Comparison of ENCODE assay signal across 19 cellular contexts in genomic region chr4:140176735-140177134, GRCh38. TPM values are rescaled to one million over a fixed set of nuclear protein-coding genes. Genes with fewer than 3 reads are reported as not detected.
DNase-seq lines count a peak whose midpoint lies in the region; ATAC-seq and TF ChIP-seq lines count a peak whose summit lies in the region.
"Had no signal": no experiment of that assay in that cellular context is flagged by ENCODE, and none has a peak within 500 bp of the region (broad histone marks: within the 10 kb centered on the region; RNA-seq: fewer than 3 reads in every experiment).

No MANE protein-coding gene starts in this region.

- H2BK15ac ChIP-seq in IMR-90 (ENCODE audit: low read depth, low read length), result no peak overlapping the region

- H3K18ac ChIP-seq in IMR-90 (ENCODE audit: low read depth, low read length), result no peak overlapping the region

- H3K23ac ChIP-seq in IMR-90 (ENCODE audit: low read depth, low read length), result no peak overlapping the region

- WGBS in IMR-90 (ENCODE audit: extremely low coverage in 2 of 2, insufficient read length in 1 of 2), 2 experiments, result 37% methylated on average over 3 of the region's 3 CpGs; no CpG with 5 or more reads in 1 of the 2 experiments
- 87 to 95% methylated on average over 3 of the region's 3 CpGs for WGBS in body of pancreas, 2 donors

- no peak overlapping the region for H2AFZ ChIP-seq in IMR-90 (replicated peaks; ENCODE audit: low read length, poor library complexity)

- no peak overlapping the region for H3K4me3 ChIP-seq in IMR-90 (ENCODE audit: insufficient read depth, low read depth, low read length)
- no peak overlapping the region for H3K4me3 ChIP-seq in brain microvascular endothelial cell (ENCODE audit: low read depth, low read length)
- H3K4me3 ChIP-seq in body of pancreas, result no peak overlapping the region
- H3K4me3 ChIP-seq in Caco-2 (ENCODE audit: low read depth, low read length), result no peak overlapping the region
- H3K4me3 ChIP-seq: vagina had no signal

- no peak overlapping the region for H3K4me2 ChIP-seq in IMR-90 (ENCODE audit: low read depth, low read length)
- H3K4me2 ChIP-seq: KMS-11 had no signal

- TF ChIP-seq POLR2A in IMR-90 (IDR thresholded peaks at IDR 0.05; ENCODE audit: low read depth, low read length), result no peak
- no peak for TF ChIP-seq POLR2A in body of pancreas (IDR thresholded peaks at IDR 0.05)

- H3K4me1 Mint-ChIP-seq in immature natural killer cell (no peaks in the 10 kb centered on the region), Caco-2 (ENCODE audit: low read depth, unreplicated experiment) (no peaks in the 10 kb centered on the region)
- H3K4me1 Mint-ChIP-seq: activated naive CD4-positive, alpha-beta T cell treated with anti-CD3 and anti-CD28 coated beads, Interleukin-2, amount 50 U/mL, for 24 hours had no signal

- no peak overlapping the region for H2BK120ac ChIP-seq in IMR-90 (ENCODE audit: low read depth, low read length)

- no peak for TF ChIP-seq RAD21 in IMR-90 (IDR thresholded peaks at IDR 0.05; ENCODE audit: low read length)

- ATAC-seq in IMR-90 (ENCODE audit: low read depth) (peak; percentile 81), body of pancreas (no peak), HG02610 (IDR thresholded peaks at IDR 0.05; ENCODE audit: unreplicated experiment) (no peak)
- ATAC-seq: Right ventricle myocardium inferior had no signal

- DNase-seq in Caki2 (ENCODE audit: low read depth), result peak; percentile 11
- peak; percentile 90 for DNase-seq in IMR-90
- peak; percentile 54 for DNase-seq in brain microvascular endothelial cell
- DNase-seq in kidney tubule cell (ENCODE audit: low spot score), result peak; percentile 63
- DNase-seq in body of pancreas, result no peak
- no peak for DNase-seq in immature natural killer cell
- DNase-seq in Caco-2, result no peak
- DNase-seq: activated CD4-positive, alpha-beta memory T cell treated with anti-CD3 and anti-CD28 coated beads for 36 hours; activated T-cell treated with anti-CD3 and anti-CD28 coated beads, Interleukin-2, amount 50 U/mL, for 24 hours; effector CD8-positive, alpha-beta T cell; foreskin melanocyte; NCI-H1694 treated with DMSO at 0.1 percent for 48 hours; NCI-H446 treated with DMSO at 0.1 percent for 48 hours; T-helper 1 cell had no signal

- POLR2A ChIA-PET in IMR-90 (lab: Charles Lee; ENCODE audit: unreplicated experiment), result no interaction called here
- POLR2A ChIA-PET in Caco-2 (lab: Charles Lee), result no interaction called here

- no peak overlapping the region for H3K9ac ChIP-seq in IMR-90 (ENCODE audit: low read depth, low read length)
- H3K9ac ChIP-seq: KMS-11 had no signal

- TF ChIP-seq CTCF in IMR-90 (conservative IDR thresholded peaks at IDR 0.05; ENCODE audit: low read depth, low read length) (no peak), brain microvascular endothelial cell (IDR thresholded peaks at IDR 0.05; ENCODE audit: low read depth, low read length, missing control alignments) (no peak), body of pancreas (IDR thresholded peaks at IDR 0.05) (no peak), Caco-2 (IDR thresholded peaks at IDR 0.05; ENCODE audit: insufficient read depth in 1 of 2, low read depth in 1 of 2, low read length in 1 of 2, severe bottlenecking in 1 of 2, unreplicated experiment in 1 of 2) (no peak)

- H4K20me1 ChIP-seq in IMR-90 (ENCODE audit: insufficient read depth, low read length), result no peaks in the 10 kb centered on the region

- CTCF ChIA-PET in IMR-90 (lab: Yijun Ruan, JAX), result interaction anchor here (0.9 kb wide), 1 partner anchor 9 kb away, joined by 4 read pairs; no protein-coding TSS in a partner anchor
- CTCF ChIA-PET in Caco-2 (lab: Charles Lee), result no interaction called here

- peaks cover 0 to 3% (median 0%) of the 10 kb centered on the region in 6 donors for H3K9me3 Mint-ChIP-seq in immature natural killer cell
- no peaks in the 10 kb centered on the region for H3K9me3 Mint-ChIP-seq in Caco-2 (ENCODE audit: unreplicated experiment)
- H3K9me3 Mint-ChIP-seq: activated CD4-positive, alpha-beta memory T cell treated with anti-CD3 and anti-CD28 coated beads for 36 hours; activated naive CD4-positive, alpha-beta T cell treated with anti-CD3 and anti-CD28 coated beads, Interleukin-2, amount 50 U/mL, for 24 hours; activated T-cell treated with anti-CD3 and anti-CD28 coated beads, Interleukin-2, amount 50 U/mL, for 24 hours had no signal

- H3K27ac ChIP-seq in IMR-90 (ENCODE audit: insufficient read depth, low read length), result no peak overlapping the region
- H3K27ac ChIP-seq in brain microvascular endothelial cell, result no peak overlapping the region
- H3K27ac ChIP-seq in body of pancreas, result no peak overlapping the region
- H3K27ac ChIP-seq: KMS-11, vagina had no signal

- intact Hi-C loops in IMR-90 (cut with micrococcal nuclease) (no loop called here), body of pancreas (cut with DNase I) (no loop called here), Caco-2 (cut with micrococcal nuclease; ENCODE audit: unreplicated experiment) (no loop called here)

- H4K91ac ChIP-seq in IMR-90 (ENCODE audit: insufficient read depth, low read depth, low read length), result no peak overlapping the region

- H3K4me1 ChIP-seq in IMR-90 (ENCODE audit: control insufficient read depth, insufficient read depth, low read length) (no peaks in the 10 kb centered on the region), body of pancreas (no peaks in the 10 kb centered on the region), Caco-2 (no peaks in the 10 kb centered on the region)
- H3K4me1 ChIP-seq: vagina had no signal

- H2BK20ac ChIP-seq in IMR-90 (ENCODE audit: low read depth, low read length), result no peak overlapping the region

- H3K36me3 Mint-ChIP-seq in immature natural killer cell (no peaks in the 10 kb centered on the region), Caco-2 (ENCODE audit: insufficient read depth, unreplicated experiment) (no peaks in the 10 kb centered on the region)
- H3K36me3 Mint-ChIP-seq: activated CD4-positive, alpha-beta memory T cell treated with anti-CD3 and anti-CD28 coated beads for 36 hours; activated naive CD4-positive, alpha-beta T cell treated with anti-CD3 and anti-CD28 coated beads, Interleukin-2, amount 50 U/mL, for 24 hours had no signal

- H3K9me3 ChIP-seq in IMR-90 (ENCODE audit: control insufficient read depth, insufficient read depth, low read length) (no peaks in the 10 kb centered on the region), body of pancreas (no peaks in the 10 kb centered on the region), Caco-2 (no peaks in the 10 kb centered on the region)
- H3K9me3 ChIP-seq: vagina had no signal

- H3K36me3 ChIP-seq in IMR-90 (ENCODE audit: control insufficient read depth, insufficient read depth, low read length), result no peaks in the 10 kb centered on the region
- H3K36me3 ChIP-seq in brain microvascular endothelial cell (replicated peaks), result no peaks in the 10 kb centered on the region
- H3K36me3 ChIP-seq in body of pancreas (replicated peaks in 1 of 2; ENCODE audit: insufficient read depth in 1 of 2, low read depth in 2 of 2), result no peaks in the 10 kb centered on the region
- no peaks in the 10 kb centered on the region for H3K36me3 ChIP-seq in Caco-2 (ENCODE audit: control insufficient read depth, insufficient read depth, low read length)
- H3K36me3 ChIP-seq: vagina had no signal

- H2BK5ac ChIP-seq in IMR-90 (ENCODE audit: low read depth, low read length, poor library complexity, severe bottlenecking), result no peak overlapping the region

- H2AK9ac ChIP-seq in IMR-90 (replicated peaks; ENCODE audit: low read depth, low read length, poor library complexity), result no peak overlapping the region

- H3K9me1 ChIP-seq in IMR-90 (ENCODE audit: insufficient read depth, low read length), result no peaks in the 10 kb centered on the region

- H3K56ac ChIP-seq in IMR-90 (ENCODE audit: extremely low read depth, insufficient read depth, low read length), result no peak overlapping the region

- H3K27ac Mint-ChIP-seq in immature natural killer cell (no peak overlapping the region), Caco-2 (ENCODE audit: unreplicated experiment) (no peak overlapping the region)
- H3K27ac Mint-ChIP-seq: activated CD4-positive, alpha-beta memory T cell treated with anti-CD3 and anti-CD28 coated beads for 36 hours; activated naive CD4-positive, alpha-beta T cell treated with anti-CD3 and anti-CD28 coated beads, Interleukin-2, amount 50 U/mL, for 24 hours; activated T-cell treated with anti-CD3 and anti-CD28 coated beads, Interleukin-2, amount 50 U/mL, for 24 hours had no signal

- H2AK5ac ChIP-seq in IMR-90 (ENCODE audit: low read depth, low read length), result no peak overlapping the region

- dilution Hi-C loops in IMR-90 (cut with HindIII; ENCODE audit: low sequenced_read_pairs, unreplicated experiment), result no loop called here

- H3K27me3 ChIP-seq in IMR-90 (ENCODE audit: control insufficient read depth, insufficient read depth, low read length), result no peaks in the 10 kb centered on the region
- H3K27me3 ChIP-seq in brain microvascular endothelial cell (replicated peaks), result no peaks in the 10 kb centered on the region
- no peaks in the 10 kb centered on the region for H3K27me3 ChIP-seq in body of pancreas
- no peaks in the 10 kb centered on the region for H3K27me3 ChIP-seq in Caco-2 (replicated peaks; ENCODE audit: control insufficient read depth, insufficient read depth, low read length)
- H3K27me3 ChIP-seq: vagina had no signal

- H3K14ac ChIP-seq in IMR-90 (replicated peaks; ENCODE audit: low read depth, low read length), result no peak overlapping the region

- no peak overlapping the region for H4K5ac ChIP-seq in IMR-90 (ENCODE audit: low read depth, low read length)

- peaks cover 2 to 16% (median 2%) of the 10 kb centered on the region in 3 donors for H3K27me3 Mint-ChIP-seq in immature natural killer cell (ENCODE audit: low read depth in 3 of 3)
- no peaks in the 10 kb centered on the region for H3K27me3 Mint-ChIP-seq in Caco-2 (ENCODE audit: insufficient read depth, unreplicated experiment)

- in situ Hi-C loops in Caki2 (cut with HindIII; ENCODE audit: low pct_unique_long_range_greater_than_20kb, low sequenced_read_pairs) (no loop called here), IMR-90 (cut with MboI; ENCODE audit: low sequenced_read_pairs) (no loop called here), brain microvascular endothelial cell (cut with HindIII; ENCODE audit: low pct_ligation_motif_present, low sequenced_read_pairs) (no loop called here)

- H3K79me1 ChIP-seq in IMR-90 (ENCODE audit: low read depth in 1 of 2, low read length in 2 of 2), result no peaks in the 10 kb centered on the region

- no TSS peak for BruUV-seq in IMR-90 (replicated peaks; lab: Mats Ljungman, UMichigan)
- BruUV-seq in Caco-2 (replicated peaks; lab: Mats Ljungman, UMichigan), result no TSS peak

- H3K4ac ChIP-seq in IMR-90 (ENCODE audit: low read depth, low read length), result no peak overlapping the region

- H4K8ac ChIP-seq in IMR-90 (ENCODE audit: low read depth in 2 of 2, low read length in 2 of 2), result no peak overlapping the region

- H3K4me3 Mint-ChIP-seq in immature natural killer cell (no peak overlapping the region), Caco-2 (ENCODE audit: unreplicated experiment) (no peak overlapping the region)
- H3K4me3 Mint-ChIP-seq: activated CD4-positive, alpha-beta memory T cell treated with anti-CD3 and anti-CD28 coated beads for 36 hours; activated naive CD4-positive, alpha-beta T cell treated with anti-CD3 and anti-CD28 coated beads, Interleukin-2, amount 50 U/mL, for 24 hours; activated T-cell treated with anti-CD3 and anti-CD28 coated beads, Interleukin-2, amount 50 U/mL, for 24 hours had no signal

RNA-seq across cellular contexts. Expression of gene MAML3, which starts 22.8 kb away (rescaled TPM):
- 0.20 and 0.61 TPM in 2 replicates for total RNA-seq in Caki2 (2014; rRNA removed; shearing (Covaris generic); ENCODE audit: low replicate concordance)
- total RNA-seq in IMR-90 (2012; rRNA removed), result 0.90 and 1.1 TPM in 2 replicates
- polyA plus RNA-seq in IMR-90 (2012; rRNA removed), result 1.7 and 2.0 TPM in 2 replicates
- 0.78 and 1.8 TPM in 2 replicates for polyA plus RNA-seq in IMR-90 (2012; cell fraction: cytosol; rRNA removed)
- 1.3 and 2.3 TPM in 2 replicates for polyA plus RNA-seq in IMR-90 (2012; cell fraction: nucleus; rRNA removed; ENCODE audit: low replicate concordance)
- total RNA-seq in body of pancreas, result 10 to 100 TPM; 11.2 to 11.4 TPM
- polyA plus RNA-seq in immature natural killer cell, result 1 to 10 TPM in 1 of 3 donors, under 1 TPM in 1, not detected in 1; 0.41 to 1.2 TPM
- total RNA-seq in Caco-2 (2022), result 12.1 TPM in 2 replicates

Comparison
In these comparisons a context has a peak if more than half of its experiments do, and no peak if none do; other contexts are left out.
1. DNase-seq: peak in Caki2 (single experiment), IMR-90 (single experiment), brain microvascular endothelial cell (single experiment) and kidney tubule cell (single experiment); none in body of pancreas (0 of 4), immature natural killer cell (0 of 3) and Caco-2 (0 of 2).